9 cellular contexts compared by ENCODE assay signal in genomic region chr14:68961781-68962584, GRCh38. TPM values are rescaled to one million over a fixed set of nuclear protein-coding genes. Genes with fewer than 3 reads are reported as not detected.
DNase-seq lines count a peak whose midpoint lies in the region; ATAC-seq lines count a peak whose summit lies in the region.
"Had no signal": no experiment of that assay in that cellular context is flagged by ENCODE, and none has a peak within 500 bp of the region (broad histone marks: within the 10 kb centered on the region; RNA-seq: fewer than 3 reads in every experiment).

No MANE protein-coding gene starts in this region.

- DNase-seq in DMS79 (lab: John Stamatoyannopoulos, UW) (peak; percentile 71), NCI-H2107 (lab: John Stamatoyannopoulos, UW) (peak; percentile 93), cerebellar cortex (ENCODE audit: low spot score) (peak; percentile 59), occipital lobe (lab: John Stamatoyannopoulos, UW) (peak; percentile 69)
- DNase-seq in activated CD4-positive, CD25-positive, alpha-beta regulatory T cell (lab: John Stamatoyannopoulos, UW), result no peak
- DNase-seq in stimulated activated naive CD4-positive, alpha-beta T cell treated with Interleukin-2 at 50 U/mL for 16 hours (lab: John Stamatoyannopoulos, UW), result no peak
- DNase-seq: effector CD8-positive, alpha-beta T cell had no signal

- ATAC-seq in GM19397 (IDR thresholded peaks at IDR 0.05; ENCODE audit: unreplicated experiment) (no peak), HG02840 (IDR thresholded peaks at IDR 0.05; ENCODE audit: low FRiP score, unreplicated experiment) (no peak)

RNA-seq across cellular contexts. Expression of gene ACTN1, which starts 17.1 kb away (rescaled TPM):
- total RNA-seq in occipital lobe, result 12.2 TPM

Comparison
In these comparisons a context has a peak if more than half of its experiments do, and no peak if none do; other contexts are left out.
1. DNase-seq: peak in DMS79 (single experiment), NCI-H2107 (single experiment), cerebellar cortex (single experiment) and occipital lobe (single experiment); none in activated CD4-positive, CD25-positive, alpha-beta regulatory T cell (0 of 4) and stimulated activated naive CD4-positive, alpha-beta T cell treated with Interleukin-2 at 50 U/mL for 16 hours (single experiment).